Comparison of ENCODE assay signal across 21 cellular contexts in the genomic region with DNA sequence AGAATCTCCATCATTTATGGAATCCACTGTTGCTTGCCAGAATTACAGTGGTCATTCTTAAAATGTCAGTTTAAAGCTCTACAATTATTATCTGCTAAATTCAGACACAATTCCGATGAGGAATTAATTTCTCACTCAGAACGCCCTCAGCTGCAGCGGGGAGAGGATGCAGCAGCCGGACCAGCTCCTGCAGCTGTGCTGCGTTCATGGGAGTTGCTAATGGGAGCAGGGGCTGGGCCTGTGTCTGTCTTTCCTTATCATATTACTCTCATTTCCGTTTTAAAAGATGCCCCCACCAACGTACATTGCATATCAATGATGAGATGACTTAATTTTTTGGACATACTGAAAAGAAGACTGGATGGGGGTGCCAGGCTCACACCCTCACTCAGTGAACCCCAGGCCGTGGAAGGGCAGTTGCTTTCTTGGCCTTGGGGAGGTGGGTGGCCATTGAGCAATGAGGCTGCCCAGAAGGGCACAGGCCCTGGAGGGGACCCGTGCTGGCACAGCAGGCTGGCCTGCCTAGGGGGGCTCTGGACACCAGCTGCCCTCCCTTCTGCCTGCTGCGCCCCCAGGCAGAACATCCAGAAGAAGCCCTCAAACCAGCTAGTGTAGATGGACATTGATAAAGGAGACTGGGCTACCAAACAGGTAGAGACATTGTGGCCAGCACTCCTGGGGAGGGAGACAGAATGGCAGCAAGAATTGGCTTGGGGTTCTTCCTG.
"Had no signal": no experiment of that assay in that cellular context is flagged by ENCODE, and none has a peak within 500 bp of the region (broad histone marks: within the 10 kb centered on the region; RNA-seq: fewer than 3 reads in every experiment).

No MANE protein-coding gene starts in this region.

- H3K27ac ChIP-seq: esophagus squamous epithelium, gastrocnemius medialis, heart left ventricle, lower lobe of right lung, SJSA1, thoracic aorta had no signal

- DNase-seq: activated CD4-positive, alpha-beta T cell treated with anti-CD3 and anti-CD28 coated beads for 4 hours; activated CD4-positive, alpha-beta T cell treated with anti-CD3 and anti-CD28 coated beads, Interleukin-2, amount 50 U/mL, for 48 hours; activated CD4-positive, CD25-positive, alpha-beta regulatory T cell; activated effector memory CD4-positive, alpha-beta T cell treated with Interleukin-2 at 50 U/mL for 16 hours; activated naive CD4-positive, alpha-beta T cell treated with anti-CD3 and anti-CD28 coated beads for 36 hours; activated naive CD8-positive, alpha-beta T cell treated with anti-CD3 and anti-CD28 coated beads, Interleukin-2, amount 10 ng/mL, durations not matched to agents 7 days and 5 days; activated T-cell treated with anti-CD3 and anti-CD28 coated beads, Interleukin-2, amount 50 U/mL, for 72 hours; amniotic stem cell; esophagus squamous epithelium; gastrocnemius medialis; heart left ventricle; lower lobe of right lung; mesendoderm; naive thymus-derived CD4-positive, alpha-beta T cell; occipital lobe; small intestine; stimulated activated CD4-positive, alpha-beta T cell treated with anti-CD3 and anti-CD28 coated beads, Interleukin-2, amount 100 ng/mL, for 48 hours; stimulated activated CD8-positive, alpha-beta memory T cell treated with anti-CD3 and anti-CD28 coated beads, Interleukin-4, amount 100 ng/mL, for 48 hours; stimulated activated naive B cell treated with anti-CD40 and anti-IgM and Interleukin-4, amounts not matched to agents 10 μg/mL and 1 μg/mL and 100 μg/mL, for 72 hours had no signal

- H3K4me1 ChIP-seq: esophagus squamous epithelium, lower lobe of right lung, SJSA1 had no signal

- H3K9me3 ChIP-seq: esophagus squamous epithelium, gastrocnemius medialis, heart left ventricle, lower lobe of right lung, thoracic aorta had no signal

- H3K4me3 ChIP-seq: esophagus squamous epithelium, gastrocnemius medialis, heart left ventricle, lower lobe of right lung, SJSA1, thoracic aorta had no signal

- H3K36me3 ChIP-seq: esophagus squamous epithelium, gastrocnemius medialis, heart left ventricle, lower lobe of right lung, SJSA1, thoracic aorta had no signal

- H3K27me3 ChIP-seq: esophagus squamous epithelium, gastrocnemius medialis, heart left ventricle, SJSA1 had no signal
